ENCODE assay signal across 9 cellular contexts in genomic region chr20:57440678-57441509, GRCh38. TPM values are rescaled to one million over a fixed set of nuclear protein-coding genes. Genes with fewer than 3 reads are reported as not detected.
A peak's percentile ranks its signal among the peaks of the same experiment; 100 is the strongest.
DNase-seq lines count a peak whose midpoint lies in the region; ATAC-seq, FAIRE-seq and TF ChIP-seq lines count a peak whose summit lies in the region.
"Had no signal": no experiment of that assay in that cellular context is flagged by ENCODE, and none has a peak within 500 bp of the region (broad histone marks: within the 10 kb centered on the region; RNA-seq: fewer than 3 reads in every experiment).

No MANE protein-coding gene starts in this region.

- peak overlapping the region; percentile 66 for H4K8ac ChIP-seq in H1 (ENCODE audit: extremely low read depth, insufficient read depth, low read length)

- H4K20me1 ChIP-seq in H1 (replicated peaks in 1 of 2; ENCODE audit: control insufficient read depth in 1 of 2, insufficient read depth in 2 of 2, low read length in 2 of 2): no peaks in the 10 kb centered on the region

- H3K79me1 ChIP-seq in H1 (ENCODE audit: low read depth, low read length): no peaks in the 10 kb centered on the region; the same call in 1 of the 2 replicates

- 0 out of 2 replicates have a peak overlapping the region, but pooled peaks have one; percentile 21 for H2BK20ac ChIP-seq in H1 (ENCODE audit: low read length)

- no peak overlapping the region for H2BK15ac ChIP-seq in H1 (ENCODE audit: low read length)

- TF ChIP-seq POLR2A in H1 (IDR thresholded peaks at IDR 0.05; ENCODE audit: control extremely low read depth in 1 of 2, low read depth in 2 of 2, low read length in 2 of 2): no peak

- no peaks in the 10 kb centered on the region for H3K36me3 ChIP-seq in H1 (ENCODE audit: control insufficient read depth in 2 of 4, insufficient read depth in 4 of 4, low read length in 3 of 4)
- H3K36me3 ChIP-seq in lung (ENCODE audit: control insufficient read depth in 2 of 2, insufficient read depth in 2 of 2, low read length in 2 of 2): no peaks in the 10 kb centered on the region
- no peaks in the 10 kb centered on the region for H3K36me3 ChIP-seq in thoracic aorta

- H3K4me1 ChIP-seq in H1 (replicated peaks in 1 of 4; ENCODE audit: control insufficient read depth in 3 of 4, insufficient read depth in 4 of 4, low read length in 3 of 4) (peaks cover 0 to 16% (median 8%) of the 10 kb centered on the region in 4 experiments; a peak in 5 of 7 replicates), lung (ENCODE audit: control insufficient read depth in 2 of 2, insufficient read depth in 2 of 2, low read length in 2 of 2) (peaks cover 0 to 13% of the 10 kb centered on the region in 2 donors), thoracic aorta (ENCODE audit: control insufficient read depth in 1 of 2, low read depth in 2 of 2) (peaks cover 38 to 89% of the 10 kb centered on the region in 2 donors)

- H3K9me3 ChIP-seq in H1 (ENCODE audit: insufficient read depth in 2 of 2, low read depth in 1 of 2, low read length in 1 of 2): no peaks in the 10 kb centered on the region
- peaks cover 0 to 2% of the 10 kb centered on the region in 2 donors for H3K9me3 ChIP-seq in lung (ENCODE audit: control insufficient read depth in 2 of 2, insufficient read depth in 1 of 2, low read length in 1 of 2)
- H3K9me3 ChIP-seq in thoracic aorta: no peaks in the 10 kb centered on the region

- no peak overlapping the region for H3K18ac ChIP-seq in H1 (ENCODE audit: extremely low read depth, low read length)

- no peak overlapping the region for H3K9ac ChIP-seq in H1 (replicated peaks in 1 of 4; ENCODE audit: extremely low read depth in 1 of 4, low read depth in 3 of 4, low read length in 3 of 4)

- TF ChIP-seq CTCF in H1 (IDR thresholded peaks at IDR 0.05; ENCODE audit: control extremely low read depth in 1 of 3, insufficient read depth in 1 of 3, low read depth in 1 of 3, low read length in 3 of 3): no peak
- no peak for TF ChIP-seq CTCF in lung (IDR thresholded peaks at IDR 0.05; ENCODE audit: control extremely low read depth, extremely low read depth)
- no peak for TF ChIP-seq CTCF in thoracic aorta (IDR thresholded peaks at IDR 0.05)
- TF ChIP-seq CTCF in GM13976 (IDR thresholded peaks at IDR 0.05; ENCODE audit: borderline replicate concordance, control extremely low read depth, extremely low read depth, insufficient read depth, missing control alignments): no peak

- POLR2A ChIA-PET in H1 (lab: Charles Lee; ENCODE audit: partially characterized antibody): interaction anchor here (0.7 to 1.8 kb wide), 3 partner anchors 32 to 57 kb away, joined by 3 to 7 read pairs (median 3); no protein-coding TSS in a partner anchor

- H3K14ac ChIP-seq in H1 (ENCODE audit: insufficient read length): no peak overlapping the region

- ATAC-seq in lung (ENCODE audit: insufficient read depth, low FRiP score) (peak; percentile 63), thoracic aorta (ENCODE audit: insufficient number of reproducible peaks, low FRiP score, low read depth) (peak; percentile 43)

- no peak overlapping the region for H4K91ac ChIP-seq in H1 (replicated peaks; ENCODE audit: insufficient read length, low read length)

- no peak overlapping the region for H3K56ac ChIP-seq in H1 (replicated peaks; ENCODE audit: insufficient read length, low read depth, low read length)

- 86% methylated on average over 29 of the region's 33 CpGs; no CpG with 5 or more reads in 1 of the 2 experiments for WGBS in H1 (ENCODE audit: extremely low coverage in 1 of 2, insufficient coverage in 1 of 2, insufficient read length in 1 of 2, insufficient replicate concordance in 2 of 2, low coverage in 1 of 2, low lambda C conversion rate in 2 of 2, missing lambda C conversion rate in 1 of 2), 2 experiments
- 49 to 72% methylated on average over 33 of the region's 33 CpGs for WGBS in lung, 2 donors

- no peak overlapping the region for H3K23ac ChIP-seq in H1 (ENCODE audit: insufficient read length)

- no peaks in the 10 kb centered on the region for H3K23me2 ChIP-seq in H1 (ENCODE audit: low read depth, low read length)

- no peak overlapping the region for H3K4me3 ChIP-seq in H1 (ENCODE audit: extremely low read depth in 1 of 4, insufficient read depth in 2 of 4, low read depth in 3 of 4, low read length in 4 of 4)
- H3K4me3 ChIP-seq in lung: no peak overlapping the region
- H3K4me3 ChIP-seq in thoracic aorta: peak overlapping the region; percentile 12

- no peak overlapping the region for H3K4ac ChIP-seq in H1 (replicated peaks; ENCODE audit: insufficient read length, low read depth, low read length)

- TF ChIP-seq RAD21 in H1 (IDR thresholded peaks at IDR 0.05 in 1 of 2, conservative IDR thresholded peaks at IDR 0.05 in 1 of 2; ENCODE audit: low read depth in 2 of 2, low read length in 2 of 2): no peak

- H2AK5ac ChIP-seq in H1 (ENCODE audit: low read depth, low read length): no peak overlapping the region

- no peak overlapping the region for H3K4me2 ChIP-seq in H1 (ENCODE audit: insufficient read depth in 1 of 2, low read depth in 2 of 2, low read length in 2 of 2)

- TF ChIP-seq EP300 in H1 (IDR thresholded peaks at IDR 0.05; ENCODE audit: borderline replicate concordance in 1 of 2, low read depth in 2 of 2, low read length in 2 of 2): no peak

- H2BK120ac ChIP-seq in H1 (replicated peaks; ENCODE audit: low read depth, low read length): no peak overlapping the region

- H2AFZ ChIP-seq in H1 (ENCODE audit: low read length): peak overlapping the region; percentile 36; the same call in 1 of the 2 replicates

- peak overlapping the region; percentile 24; the same call in 1 of the 2 replicates for H2BK5ac ChIP-seq in H1 (ENCODE audit: low read depth, low read length)

- peak overlapping the region; percentile 47; the same call in 1 of the 2 replicates for H3K27ac ChIP-seq in H1 (ENCODE audit: low read depth, low read length)
- peak overlapping the region; percentile 61 to 85 for H3K27ac ChIP-seq in lung (ENCODE audit: low read depth in 1 of 2, low read length in 1 of 2)
- H3K27ac ChIP-seq in thoracic aorta: peak overlapping the region; percentile 97 to 98

- no peaks in the 10 kb centered on the region for H3K79me2 ChIP-seq in H1 (ENCODE audit: control insufficient read depth in 1 of 2, insufficient read depth in 2 of 2, low read length in 2 of 2)

- CTCF ChIA-PET in H1 (lab: Charles Lee; ENCODE audit: partially characterized antibody): interaction anchor here (1.0 to 2.3 kb wide), 8 partner anchors 8 to 76 kb away, joined by 3 to 5 read pairs (median 4); no protein-coding TSS in a partner anchor

- no peak overlapping the region for H4K5ac ChIP-seq in H1 (ENCODE audit: insufficient read length, low read depth, low read length)

- no peaks in the 10 kb centered on the region for H3K27me3 ChIP-seq in H1 (replicated peaks in 1 of 4; ENCODE audit: control insufficient read depth in 3 of 4, extremely low read depth in 1 of 4, insufficient read depth in 3 of 4, low read length in 3 of 4)
- no peaks in the 10 kb centered on the region for H3K27me3 ChIP-seq in lung (ENCODE audit: control insufficient read depth, insufficient read depth)
- H3K27me3 ChIP-seq in thoracic aorta (replicated peaks; ENCODE audit: insufficient read depth): no peaks in the 10 kb centered on the region

- DNase-seq in NCI-H2171 (lab: John Stamatoyannopoulos, UW) (peak; percentile 26), H1 (ENCODE audit: low read depth in 1 of 2, low spot score in 2 of 2) (no peak), lung (ENCODE audit: low spot score) (peak; percentile 63), thoracic aorta (ENCODE audit: low spot score) (peak; percentile 66), GM13976 (ENCODE audit: low spot score) (no peak), HK-2 (ENCODE audit: unreplicated experiment) (no peak), epidermal melanocyte (ENCODE audit: insufficient read length, low spot score) (no peak)
- DNase-seq in activated CD4-positive, alpha-beta T cell treated with anti-CD3 and anti-CD28 coated beads, Interleukin-2, amount 50 U/mL, for 1 hour: no peak
- DNase-seq: NCI-H2081 had no signal

- no peak overlapping the region for H2BK12ac ChIP-seq in H1 (ENCODE audit: low read depth, low read length)

- in situ Hi-C loops in GM13976 (cut with MboI; ENCODE audit: low sequenced_read_pairs, unreplicated experiment): no loop called here

- FAIRE-seq in H1 (lab: Jason Lieb, UNC): no peak

TF ChIP-seq in H1, 55 proteins besides CTCF, POLR2A, EP300 and RAD21:
- peak; percentile 71; the same call in 1 of the 2 replicates for TF ChIP-seq SRF (IDR thresholded peaks at IDR 0.05; ENCODE audit: low read depth, low read length)
- no peak for TF ChIP-seq BRCA1 (IDR thresholded peaks at IDR 0.05; ENCODE audit: low read depth, low read length)
TF ChIP-seq in H1: peak in this region for 1.

RNA-seq across cellular contexts. Expression of gene RBM38, which starts 49.7 kb away (rescaled TPM):
- 57.7 and 60.1 TPM in 2 replicates for total RNA-seq in H1 (2021; fragmentation: NEBNext Ultra II Directional; extraction: Animal tissue kit (Norgen Biotek cat#: 25700))
- 109 and 131 TPM in 2 replicates for polyA plus RNA-seq in H1 (2011; rRNA removed)
- polyA plus RNA-seq in H1 (2011; cell fraction: cytosol; rRNA removed): 71.9 TPM
- polyA plus RNA-seq in H1 (2011; cell fraction: nucleus; rRNA removed): 75.2 TPM
- 32.3 to 58.0 TPM (median 56.1 TPM) in 4 replicates for polyA plus RNA-seq in H1 (2012, experiment 1 of 2)
- 61.6 TPM for polyA plus RNA-seq in H1 (2012, experiment 2 of 2)
- polyA plus RNA-seq in H1 (2013, experiment 1 of 2): 53.7 TPM
- polyA plus RNA-seq in H1 (2013, experiment 2 of 2): 52.7 TPM
- polyA minus RNA-seq in H1 (2011; rRNA and poly(A)+ RNA removed): 16.3 and 19.0 TPM in 2 replicates
- polyA minus RNA-seq in H1 (2011; cell fraction: cytosol; rRNA and poly(A)+ RNA removed): 49.0 TPM
- polyA minus RNA-seq in H1 (2011; cell fraction: nucleus; rRNA and poly(A)+ RNA removed): 23.7 TPM
- total RNA-seq in lung: 10 to 100 TPM; 32.3 to 38.6 TPM
- polyA plus RNA-seq in lung: 10 to 100 TPM; 23.1 to 29.5 TPM
- total RNA-seq in thoracic aorta: 10 to 100 TPM in 1 of 2 donors, 1 to 10 TPM in 1; 9.6 to 24.8 TPM

Comparison
In these comparisons a context has a peak if more than half of its experiments do, and no peak if none do; other contexts are left out.
1. DNase-seq: peak in NCI-H2171 (single experiment), lung (single experiment) and thoracic aorta (single experiment); none in H1 (0 of 2), GM13976 (single experiment), HK-2 (single experiment), epidermal melanocyte (single experiment) and activated CD4-positive, alpha-beta T cell treated with anti-CD3 and anti-CD28 coated beads, Interleukin-2, amount 50 U/mL, for 1 hour (single experiment).
2. H3K27ac ChIP-seq: peak in every context shown above with its lines; median percentile 98 in thoracic aorta; 73 in lung; 47 in H1.